Comparison of ENCODE assay signal across 9 cellular contexts in genomic region chr14:100580316-100581227, GRCh38.
"Had no signal": no experiment of that assay in that cellular context is flagged by ENCODE, and none has a peak within 500 bp of the region (broad histone marks: within the 10 kb centered on the region; RNA-seq: fewer than 3 reads in every experiment).

No MANE protein-coding gene starts in this region.

- DNase-seq: activated CD4-positive, alpha-beta memory T cell treated with anti-CD3 and anti-CD28 coated beads, Interleukin-2, amount 10 ng/mL, durations not matched to agents 7 days and 5 days; activated CD4-positive, alpha-beta T cell treated with anti-CD3 and anti-CD28 coated beads for 1 hour; dermis blood vessel endothelial cell; erythroblast; stimulated activated CD4-positive, alpha-beta T cell treated with anti-CD3 and anti-CD28 coated beads, Interleukin-1b, Interleukin-23, amount 100 ng/mL, for 48 hours; stimulated activated naive CD4-positive, alpha-beta T cell; T-helper 9 cell; transverse colon had no signal

- H3K4me1 ChIP-seq: transverse colon had no signal

- H3K27ac ChIP-seq: transverse colon had no signal

- H3K36me3 ChIP-seq: transverse colon had no signal

- H3K9me3 ChIP-seq: transverse colon had no signal

- H3K27me3 ChIP-seq: transverse colon had no signal

- H3K4me3 ChIP-seq: smooth muscle cell, transverse colon had no signal
